In genomic region chr19:36573948-36574726, GRCh38 we compare ENCODE assay signal across 8 cellular contexts. TPM values are rescaled to one million over a fixed set of nuclear protein-coding genes. Genes with fewer than 3 reads are reported as not detected.
DNase-seq lines count a peak whose midpoint lies in the region; TF ChIP-seq lines count a peak whose summit lies in the region.

No MANE protein-coding gene starts in this region.

- no peak overlapping the region for H3K4ac ChIP-seq in neuronal stem cell (ENCODE audit: low read length)

- peak overlapping the region; percentile 32 for H3K23ac ChIP-seq in neuronal stem cell (ENCODE audit: low read depth, low read length, poor library complexity)

- H3K18ac ChIP-seq in neuronal stem cell (ENCODE audit: low read length) = peak overlapping the region; percentile 95

- POLR2A ChIA-PET in SK-N-SH (lab: Yijun Ruan, JAX) = interaction anchor here (0.8 to 2.7 kb wide), 5 partner anchors 30 to 359 kb away, joined by 3 to 21 read pairs (median 5); partner anchors contain the start of genes ZNF260, ZNF382 and ZNF566

- no peaks in the 10 kb centered on the region for H4K20me1 ChIP-seq in SK-N-SH (ENCODE audit: insufficient read depth)

- H2BK12ac ChIP-seq in neuronal stem cell (ENCODE audit: low read length) = no peak overlapping the region

- peaks cover 72% of the 10 kb centered on the region for H3K79me2 ChIP-seq in SK-N-SH (ENCODE audit: insufficient read depth)

- TF ChIP-seq EP300 in SK-N-SH (IDR thresholded peaks at IDR 0.05; ENCODE audit: borderline replicate concordance in 1 of 2, low read depth in 1 of 2, low read length in 1 of 2) = no peak

- H3K14ac ChIP-seq in neuronal stem cell (ENCODE audit: low read length) = peak overlapping the region; percentile 71

- peaks cover 0 to 6% of the 10 kb centered on the region in 2 experiments; a peak in 3 of 4 replicates for H3K4me1 ChIP-seq in SK-N-SH (ENCODE audit: control insufficient read depth in 1 of 2, insufficient read depth in 2 of 2, low read depth in 1 of 2, low read length in 1 of 2)
- peaks cover 3 to 6% of the 10 kb centered on the region in 2 donors for H3K4me1 ChIP-seq in neuronal stem cell (ENCODE audit: control insufficient read depth in 2 of 2, insufficient read depth in 1 of 2, low read depth in 1 of 2, low read length in 2 of 2)

- peak overlapping the region; percentile 81 for H2AK5ac ChIP-seq in neuronal stem cell (ENCODE audit: low read depth, low read length)

- no peak overlapping the region for H4K8ac ChIP-seq in neuronal stem cell (ENCODE audit: low read depth, low read length)

- no peaks in the 10 kb centered on the region for H3K27me3 ChIP-seq in SK-N-SH (ENCODE audit: insufficient read depth)
- H3K27me3 ChIP-seq in neuronal stem cell (ENCODE audit: control insufficient read depth in 3 of 3, insufficient read depth in 3 of 3, low read depth in 1 of 3, low read length in 3 of 3) = no peaks in the 10 kb centered on the region

- peak overlapping the region; percentile 93 for H2BK5ac ChIP-seq in neuronal stem cell (ENCODE audit: low read length)

- no peak overlapping the region for H4K91ac ChIP-seq in neuronal stem cell (ENCODE audit: low read depth, low read length, poor library complexity)

- H3K9me2 ChIP-seq in SK-N-SH = no peaks in the 10 kb centered on the region

- H3K36me3 ChIP-seq in SK-N-SH (replicated peaks in 1 of 2; ENCODE audit: control insufficient read depth in 1 of 2, insufficient read depth in 2 of 2, low read length in 1 of 2) (peaks cover 8 to 61% of the 10 kb centered on the region in 2 experiments), neuronal stem cell (replicated peaks in 1 of 2; ENCODE audit: control insufficient read depth in 2 of 2, insufficient read depth in 2 of 2, low read length in 2 of 2) (peaks cover 11 to 64% of the 10 kb centered on the region in 2 donors)

- no peak for TF ChIP-seq RAD21 in SK-N-SH (IDR thresholded peaks at IDR 0.05; ENCODE audit: low read length)

- CTCF ChIA-PET in SK-N-SH (lab: Yijun Ruan, JAX) = no interaction called here

- H3K27ac ChIP-seq in SK-N-SH (ENCODE audit: low read depth in 2 of 2, low read length in 1 of 2) = peak overlapping the region; percentile 71 to 79; a peak in 3 of 4 replicates
- peak overlapping the region; percentile 49 for H3K27ac ChIP-seq in neuronal stem cell (replicated peaks; ENCODE audit: low read length)

- H3K4me3 ChIP-seq in SK-N-SH (ENCODE audit: low read depth in 2 of 2, low read length in 1 of 2) (peak overlapping the region; percentile 81 to 99), neuronal stem cell (ENCODE audit: low read length in 2 of 2) (peak overlapping the region; percentile 71 to 99)

- H2BK15ac ChIP-seq in neuronal stem cell (ENCODE audit: low read length) = no peak overlapping the region

- peak overlapping the region; percentile 97 for H2AFZ ChIP-seq in SK-N-SH (ENCODE audit: low read depth)
- peak overlapping the region; percentile 96 for H2AFZ ChIP-seq in neuronal stem cell (ENCODE audit: low read length)

- H3K79me1 ChIP-seq in neuronal stem cell (ENCODE audit: low read depth, low read length) = peaks cover 4% of the 10 kb centered on the region

- WGBS in SK-N-SH (ENCODE audit: low lambda C conversion rate) = 32% methylated on average over 15 of the region's 15 CpGs
- no CpG with 5 or more reads among the region's 15 CpGs for whole genome bisulfite sequencing in neuronal stem cell (ENCODE audit: extremely low coverage in 2 of 2, insufficient read length in 2 of 2, insufficient replicate concordance in 1 of 2), 2 donors

- no peak overlapping the region for H2BK120ac ChIP-seq in neuronal stem cell (ENCODE audit: low read depth, low read length)

- no peak for TF ChIP-seq CTCF in SK-N-SH (IDR thresholded peaks at IDR 0.05)

- H3K9ac ChIP-seq in SK-N-SH (peak overlapping the region; percentile 91), neuronal stem cell (ENCODE audit: low read depth, low read length, poor library complexity) (peak overlapping the region; percentile 86)

- H3F3A ChIP-seq in SK-N-SH (replicated peaks; ENCODE audit: insufficient read depth) = peaks cover 9% of the 10 kb centered on the region

- peak; percentile 2 for DNase-seq in activated T-cell treated with anti-CD3 and anti-CD28 coated beads for 48 hours (ENCODE audit: low read depth)
- no peak for DNase-seq in activated T-cell treated with anti-CD3 and anti-CD28 coated beads, Interleukin-2, amount 50 U/mL, for 1 hour
- no peak for DNase-seq in SK-N-SH
- peak; percentile 28 for DNase-seq in fibroblast of gingiva (ENCODE audit: low read depth)
- no peak for DNase-seq in neuronal stem cell (ENCODE audit: low spot score)
- DNase-seq in middle frontal gyrus (ENCODE audit: extremely low spot score, low spot score) = no peak
- no peak for DNase-seq in midbrain (lab: John Stamatoyannopoulos, UW)
- DNase-seq in pons (ENCODE audit: low spot score) = no peak

- peak overlapping the region; percentile 77 for H3K4me2 ChIP-seq in SK-N-SH
- H3K4me2 ChIP-seq in neuronal stem cell (ENCODE audit: insufficient read depth, low read length, poor library complexity, severe bottlenecking) = peak overlapping the region; percentile 80

- H3K9me3 ChIP-seq in SK-N-SH = no peaks in the 10 kb centered on the region
- peaks cover 0 to 62% of the 10 kb centered on the region in 2 donors for H3K9me3 ChIP-seq in neuronal stem cell (replicated peaks in 1 of 2; ENCODE audit: control insufficient read depth in 2 of 2, insufficient read depth in 1 of 2, low read depth in 1 of 2, low read length in 2 of 2)

TF ChIP-seq in SK-N-SH, 30 proteins besides CTCF, POLR2A, EP300 and RAD21:
- TF ChIP-seq MAX (IDR thresholded peaks at IDR 0.05; ENCODE audit: low read depth) (0 out of 2 replicates have a peak, but pooled peaks have one; percentile 18), MXI1 (IDR thresholded peaks at IDR 0.05; ENCODE audit: low read depth, low read length) (peak; percentile 32; the same call in 1 of the 2 replicates), CHD2 (IDR thresholded peaks at IDR 0.05; ENCODE audit: low read length, partially characterized antibody) (no peak), IRF3 (IDR thresholded peaks at IDR 0.05; ENCODE audit: low read depth, low read length) (no peak), PBX3 (IDR thresholded peaks at IDR 0.05) (no peak)

RNA-seq across cellular contexts. Expression of gene ZNF529, which starts 1.0 kb away (rescaled TPM):
- polyA plus RNA-seq in SK-N-SH (2012; rRNA removed) = 5.6 and 8.6 TPM in 2 replicates
- polyA plus RNA-seq in SK-N-SH (2012; cell fraction: cytosol; rRNA removed) = 6.1 TPM in 2 replicates
- polyA plus RNA-seq in SK-N-SH (2012; cell fraction: nucleus; rRNA removed) = 12.8 and 18.7 TPM in 2 replicates
- 16.0 TPM for polyA plus RNA-seq in neuronal stem cell (2013, experiment 1 of 2)
- polyA plus RNA-seq in neuronal stem cell (2013, experiment 2 of 2) = 16.6 TPM

RNA-seq across cellular contexts. Expression of gene ZNF382, which starts 31.0 kb away (rescaled TPM):
- 2.3 and 3.5 TPM in 2 replicates for polyA plus RNA-seq in SK-N-SH (2012; rRNA removed)
- polyA plus RNA-seq in SK-N-SH (2012; cell fraction: cytosol; rRNA removed) = 1.5 and 2.3 TPM in 2 replicates
- polyA plus RNA-seq in SK-N-SH (2012; cell fraction: nucleus; rRNA removed) = 8.4 and 10.0 TPM in 2 replicates
- 9.3 TPM for polyA plus RNA-seq in neuronal stem cell (2013, experiment 1 of 2)
- 10.4 TPM for polyA plus RNA-seq in neuronal stem cell (2013, experiment 2 of 2)

RNA-seq across cellular contexts. Expression of gene ZNF260, which starts 46.1 kb away (rescaled TPM):
- 2.6 and 4.7 TPM in 2 replicates for polyA plus RNA-seq in SK-N-SH (2012; rRNA removed)
- polyA plus RNA-seq in SK-N-SH (2012; cell fraction: cytosol; rRNA removed) = 4.9 and 5.3 TPM in 2 replicates
- polyA plus RNA-seq in SK-N-SH (2012; cell fraction: nucleus; rRNA removed) = 2.9 and 4.8 TPM in 2 replicates
- 26.1 TPM for polyA plus RNA-seq in neuronal stem cell (2013, experiment 1 of 2)
- polyA plus RNA-seq in neuronal stem cell (2013, experiment 2 of 2) = 26.0 TPM

Comparison
In these comparisons a context has a peak if more than half of its experiments do, and no peak if none do; other contexts are left out.
1. DNase-seq: peak in activated T-cell treated with anti-CD3 and anti-CD28 coated beads for 48 hours (single experiment) and fibroblast of gingiva (single experiment); none in activated T-cell treated with anti-CD3 and anti-CD28 coated beads, Interleukin-2, amount 50 U/mL, for 1 hour (single experiment), SK-N-SH (single experiment), neuronal stem cell (single experiment), middle frontal gyrus (single experiment), midbrain (single experiment) and pons (single experiment).